Comparison of ENCODE assay signal across 8 cellular contexts in genomic region chr4:6200011-6200921, GRCh38. TPM values are rescaled to one million over a fixed set of nuclear protein-coding genes. Genes with fewer than 3 reads are reported as not detected.
DNase-seq lines count a peak whose midpoint lies in the region; ATAC-seq and TF ChIP-seq lines count a peak whose summit lies in the region.

JAKMIP1 (minus strand) TSS chr4:6200549; CDS start chr4:6112850, 87,699 bp downstream.

- H3K27me3 ChIP-seq in right cardiac atrium (ENCODE audit: control insufficient read depth, insufficient read depth) (no peaks in the 10 kb centered on the region), sigmoid colon (peaks cover 10 to 58% (median 58%) of the 10 kb centered on the region in 3 donors)

- intact Hi-C loops in right cardiac atrium (cut with DNase I) (no loop called here), sigmoid colon (cut with DNase I) (no loop called here)

- DNase-seq in CD1c-positive myeloid dendritic cell (ENCODE audit: extremely low spot score) (peak; percentile 47), GM19240 (ENCODE audit: insufficient read length, low spot score) (peak; percentile 84), SW 1271 (lab: John Stamatoyannopoulos, UW) (peak; percentile 7 to 46), right cardiac atrium (peak; percentile 68 to 90 (median 85)), sigmoid colon (peak; percentile 75), UCSD-AML1 (lab: John Stamatoyannopoulos, UW; ENCODE audit: unreplicated experiment) (no peak)
- DNase-seq in activated naive CD8-positive, alpha-beta T cell treated with anti-CD3 and anti-CD28 coated beads, Interleukin-2, amount 50 U/mL, for 24 hours: peak; percentile 88

- peaks cover 37% of the 10 kb centered on the region for H3K27me3 Mint-ChIP-seq in activated naive CD8-positive, alpha-beta T cell treated with anti-CD3 and anti-CD28 coated beads, Interleukin-2, amount 50 U/mL, for 24 hours

- no peaks in the 10 kb centered on the region for H3K36me3 Mint-ChIP-seq in activated naive CD8-positive, alpha-beta T cell treated with anti-CD3 and anti-CD28 coated beads, Interleukin-2, amount 50 U/mL, for 24 hours (ENCODE audit: low read depth)

- H3K9me3 ChIP-seq in right cardiac atrium (ENCODE audit: control insufficient read depth, low read length) (no peaks in the 10 kb centered on the region), sigmoid colon (peaks cover 0 to 5% (median 0%) of the 10 kb centered on the region in 4 donors)

- no peak for TF ChIP-seq EP300 in sigmoid colon (IDR thresholded peaks at IDR 0.05)

- ATAC-seq in HG03439 (IDR thresholded peaks at IDR 0.05; ENCODE audit: unreplicated experiment) (peak; percentile 77), right cardiac atrium (peak; percentile 84)
- ATAC-seq in activated naive CD8-positive, alpha-beta T cell treated with anti-CD3 and anti-CD28 coated beads, Interleukin-2, amount 50 U/mL, for 24 hours: peak; percentile 33

- TF ChIP-seq CTCF in sigmoid colon (IDR thresholded peaks at IDR 0.05): no peak

- H3K4me1 ChIP-seq in right cardiac atrium (ENCODE audit: control insufficient read depth, insufficient read depth, low read length) (no peaks in the 10 kb centered on the region), sigmoid colon (peaks cover 0 to 26% (median 22%) of the 10 kb centered on the region in 4 donors)

- H3K9me3 Mint-ChIP-seq in activated naive CD8-positive, alpha-beta T cell treated with anti-CD3 and anti-CD28 coated beads, Interleukin-2, amount 50 U/mL, for 24 hours: peaks cover 9% of the 10 kb centered on the region

- peak within 1 kb of the TSS; percentile 9 for H3K27ac Mint-ChIP-seq in activated naive CD8-positive, alpha-beta T cell treated with anti-CD3 and anti-CD28 coated beads, Interleukin-2, amount 50 U/mL, for 24 hours

- no peaks in the 10 kb centered on the region for H3K36me3 ChIP-seq in sigmoid colon

- H3K4me3 Mint-ChIP-seq in activated naive CD8-positive, alpha-beta T cell treated with anti-CD3 and anti-CD28 coated beads, Interleukin-2, amount 50 U/mL, for 24 hours: peak within 1 kb of the TSS; percentile 69

- under 1% methylated on average over 106 of the region's 107 CpGs for WGBS in right cardiac atrium
- WGBS in sigmoid colon, 2 donors: 1% methylated on average over 107 of the region's 107 CpGs

- no peak within 1 kb of the TSS for H3K27ac ChIP-seq in right cardiac atrium (ENCODE audit: low read length)
- no peak within 1 kb of the TSS for H3K27ac ChIP-seq in sigmoid colon

- no peak for TF ChIP-seq POLR2A in sigmoid colon (IDR thresholded peaks at IDR 0.05)

- peaks cover 32% of the 10 kb centered on the region for H3K4me1 Mint-ChIP-seq in activated naive CD8-positive, alpha-beta T cell treated with anti-CD3 and anti-CD28 coated beads, Interleukin-2, amount 50 U/mL, for 24 hours

- H3K4me3 ChIP-seq in right cardiac atrium (ENCODE audit: low read length): peak within 1 kb of the TSS; percentile 21
- peak within 1 kb of the TSS in 3 of 4 donors; percentile 45 to 59 (median 56) for H3K4me3 ChIP-seq in sigmoid colon

RNA-seq across cellular contexts. Expression of gene JAKMIP1, which starts in this region (rescaled TPM):
- total RNA-seq in right cardiac atrium (under 1 TPM in 2 of 4 donors, not detected in 2; 0.20 to 0.28 TPM), sigmoid colon (1 to 10 TPM in 3 of 4 donors, under 1 TPM in 1; 0.49 to 3.9 (median 1.8) TPM)
- polyA plus RNA-seq in right cardiac atrium (0.07 TPM), sigmoid colon (1 to 10 TPM in 1 of 3 donors, not detected in 2; 1.8 TPM)

Comparison
In these comparisons a context has a peak if more than half of its experiments do, and no peak if none do; other contexts are left out.
1. Peak in DNase-seq, ATAC-seq and H3K4me3 ChIP-seq in right cardiac atrium; RNA of the gene not detected or under 1 TPM.
2. ATAC-seq: peak in every context shown above with its lines; median percentile 84 in right cardiac atrium; 77 in HG03439; 33 in activated naive CD8-positive, alpha-beta T cell treated with anti-CD3 and anti-CD28 coated beads, Interleukin-2, amount 50 U/mL, for 24 hours.